In genomic region chr4:52204921-52205320, GRCh38 we compare ENCODE assay signal across 35 cellular contexts.
"Had no signal": no experiment of that assay in that cellular context is flagged by ENCODE, and none has a peak within 500 bp of the region (broad histone marks: within the 10 kb centered on the region; RNA-seq: fewer than 3 reads in every experiment).

No MANE protein-coding gene starts in this region.

- H3K27me3 ChIP-seq: adrenal gland, ascending aorta, body of pancreas, brain microvascular endothelial cell, breast epithelium, cardiac muscle cell had no signal

- ATAC-seq: activated naive CD4-positive, alpha-beta T cell treated with anti-CD3 and anti-CD28 coated beads, Interleukin-2, amount 50 U/mL, for 72 hours; activated naive CD8-positive, alpha-beta T cell treated with anti-CD3 and anti-CD28 coated beads, Interleukin-2, amount 50 U/mL, for 24 hours; activated T-cell treated with anti-CD3 and anti-CD28 coated beads, Interleukin-2, amount 50 U/mL, for 4 hours; activated T-cell treated with anti-CD3 and anti-CD28 coated beads, Interleukin-2, amount 50 U/mL, for 72 hours; activated T-helper 17 cell treated with anti-CD3 and anti-CD28 coated beads, Interleukin-2, amount 50 U/mL, for 72 hours; body of pancreas had no signal

- H3K27ac ChIP-seq: adrenal gland, ascending aorta, body of pancreas, brain microvascular endothelial cell, breast epithelium, cardiac muscle cell had no signal

- H3K4me1 ChIP-seq: adrenal gland, ascending aorta, body of pancreas, breast epithelium had no signal

- H3K36me3 ChIP-seq: adrenal gland, ascending aorta, brain microvascular endothelial cell, breast epithelium, cardiac muscle cell had no signal

- H3K9me3 ChIP-seq: adrenal gland, ascending aorta, body of pancreas, breast epithelium had no signal

- DNase-seq: activated effector memory CD4-positive, alpha-beta T cell treated with anti-CD3 and anti-CD28 coated beads, Interleukin-2, amount 50 U/mL, for 16 hours; activated effector memory CD4-positive, alpha-beta T cell treated with Interleukin-2 at 50 U/mL for 16 hours; activated gamma-delta T cell; activated gamma-delta T cell treated with Interleukin-2 at 50 U/mL for 16 hours; activated naive CD4-positive, alpha-beta T cell; activated naive CD4-positive, alpha-beta T cell treated with anti-CD3 and anti-CD28 coated beads for 36 hours; activated naive CD4-positive, alpha-beta T cell treated with anti-CD3 and anti-CD28 coated beads, Interleukin-2, amount 10 ng/mL, durations not matched to agents 7 days and 5 days; activated naive CD4-positive, alpha-beta T cell treated with anti-CD3 and anti-CD28 coated beads, Interleukin-2, amount 50 U/mL, for 16 hours; activated naive CD4-positive, alpha-beta T cell treated with Interleukin-2 at 50 U/mL for 16 hours; activated naive CD8-positive, alpha-beta T cell treated with anti-CD3 and anti-CD28 coated beads for 36 hours; activated naive CD8-positive, alpha-beta T cell treated with anti-CD3 and anti-CD28 coated beads, Interleukin-2, amount 10 ng/mL, durations not matched to agents 7 days and 5 days; activated naive CD8-positive, alpha-beta T cell treated with anti-CD3 and anti-CD28 coated beads, Interleukin-2, amount 50 U/mL, for 24 hours; activated T-cell treated with anti-CD3 and anti-CD28 coated beads for 4 hours; activated T-cell treated with anti-CD3 and anti-CD28 coated beads, Interleukin-2, amount 50 U/mL, for 1 hour; activated T-cell treated with anti-CD3 and anti-CD28 coated beads, Interleukin-2, amount 50 U/mL, for 24 hours; activated T-cell treated with anti-CD3 and anti-CD28 coated beads, Interleukin-2, amount 50 U/mL, for 4 hours; activated T-cell treated with anti-CD3 and anti-CD28 coated beads, Interleukin-2, amount 50 U/mL, for 48 hours; activated T-cell treated with anti-CD3 and anti-CD28 coated beads, Interleukin-2, amount 50 U/mL, for 72 hours; adrenal gland; amniotic stem cell; amygdala; anterior cingulate cortex; aorta; body of pancreas; brain microvascular endothelial cell; caudate nucleus; central memory CD4-positive, alpha-beta T cell; cerebellar nuclear complex had no signal

- FAIRE-seq: astrocyte, bronchial epithelial cell had no signal

- H3K4me3 ChIP-seq: adrenal gland, ascending aorta, body of pancreas, breast epithelium, cardiac muscle cell had no signal
